Comparison of ENCODE assay signal across 1 cellular context in the genomic region with DNA sequence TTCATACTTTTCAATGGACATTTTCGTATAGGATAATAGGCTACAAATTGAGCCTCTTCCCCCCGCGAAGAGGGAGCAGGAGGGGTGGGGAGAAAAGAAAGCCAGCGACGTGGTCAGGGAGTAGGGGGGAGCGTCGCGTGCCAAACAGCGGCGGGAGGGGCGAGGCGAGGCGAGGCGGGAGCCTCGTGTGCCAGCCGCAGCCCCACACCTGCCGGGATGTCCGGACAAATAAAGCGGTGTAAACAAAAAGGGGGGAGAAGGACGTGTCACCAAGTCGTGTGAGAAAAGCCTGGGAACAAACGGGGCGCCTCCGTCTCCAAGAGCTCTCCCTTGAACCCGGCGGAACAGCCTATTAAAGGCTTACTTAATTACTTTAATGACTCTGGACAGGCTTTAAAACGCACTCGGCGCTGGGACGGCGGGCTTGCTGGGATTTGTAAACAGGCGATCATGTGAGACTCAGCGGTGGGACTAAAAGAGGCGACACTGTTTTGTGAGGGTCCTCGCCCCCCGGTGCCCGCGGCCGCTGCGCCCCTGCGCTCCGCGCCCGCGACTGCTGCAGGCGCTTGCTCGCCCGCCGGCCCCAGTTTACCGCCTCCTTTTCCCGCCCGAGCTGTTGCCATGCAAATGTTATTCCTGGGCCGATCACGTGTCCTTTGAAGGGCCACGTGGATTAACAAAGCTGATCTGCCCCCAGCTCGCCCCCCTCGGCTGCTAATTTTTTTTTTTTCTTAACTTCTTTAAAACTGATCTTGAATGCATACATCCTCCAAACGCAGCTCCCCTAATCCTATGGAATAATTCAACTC.
A peak's percentile ranks its signal among the peaks of the same experiment; 100 is the strongest.
TF ChIP-seq lines count a peak whose summit lies in the region.

HELT (plus strand) TSS at position 527 of the 809 bp plus-strand sequence. CDS start 439 bp downstream, outside the sequence.

TF ChIP-seq in HEK293T, 16 proteins besides CTCF, POLR2A, EP300 and RAD21 (continued from another document):
- no peak for TF ChIP-seq BHLHE40 (IDR thresholded peaks at IDR 0.05; ENCODE audit: borderline replicate concordance)
- no peak for TF ChIP-seq ZNF384 (IDR thresholded peaks at IDR 0.05)
- no peak for TF ChIP-seq TARDBP (IDR thresholded peaks at IDR 0.05)
- TF ChIP-seq, protein P1, sequence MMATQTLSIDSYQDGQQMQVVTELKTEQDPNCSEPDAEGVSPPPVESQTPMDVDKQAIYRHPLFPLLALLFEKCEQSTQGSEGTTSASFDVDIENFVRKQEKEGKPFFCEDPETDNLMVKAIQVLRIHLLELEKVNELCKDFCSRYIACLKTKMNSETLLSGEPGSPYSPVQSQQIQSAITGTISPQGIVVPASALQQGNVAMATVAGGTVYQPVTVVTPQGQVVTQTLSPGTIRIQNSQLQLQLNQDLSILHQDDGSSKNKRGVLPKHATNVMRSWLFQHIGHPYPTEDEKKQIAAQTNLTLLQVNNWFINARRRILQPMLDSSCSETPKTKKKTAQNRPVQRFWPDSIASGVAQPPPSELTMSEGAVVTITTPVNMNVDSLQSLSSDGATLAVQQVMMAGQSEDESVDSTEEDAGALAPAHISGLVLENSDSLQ (IDR thresholded peaks at IDR 0.05) = no peak
- no peak for TF ChIP-seq CTBP1 (IDR thresholded peaks at IDR 0.05; ENCODE audit: borderline replicate concordance)
- no peak for TF ChIP-seq SUZ12 (IDR thresholded peaks at IDR 0.05)
- TF ChIP-seq L3MBTL2 (conservative IDR thresholded peaks at IDR 0.05) = peak; percentile 88
